Comparison of ENCODE assay signal across 8 cellular contexts in genomic region chr3:46208167-46208704, GRCh38. TPM values are rescaled to one million over a fixed set of nuclear protein-coding genes. Genes with fewer than 3 reads are reported as not detected.
DNase-seq lines count a peak whose midpoint lies in the region; ATAC-seq and TF ChIP-seq lines count a peak whose summit lies in the region.

Gene CCR1 (minus strand): TSS chr3:46208313. CDS start chr3:46204313, 4,000 bp downstream.

- intact Hi-C loops in HCT116 (cut with micrococcal nuclease) = loop anchor here (1.0 kb wide), 1 partner anchor 120 kb away; no protein-coding TSS in a partner anchor

- DNase-seq in GM06990 (ENCODE audit: extremely low read depth, insufficient read length) (peak; percentile 41), HCT116 (ENCODE audit: low read depth, low spot score) (peak; percentile 45), astrocyte of the spinal cord (ENCODE audit: low read depth, low spot score) (peak; percentile 17), kidney glomerular epithelial cell (lab: John Stamatoyannopoulos, UW) (peak; percentile 35)
- peak; percentile 56 to 67 for DNase-seq in stimulated activated CD8-positive, alpha-beta memory T cell treated with anti-CD3 and anti-CD28 coated beads, Interleukin-15, amount 100 ng/mL, for 48 hours (ENCODE audit: low read depth in 2 of 2)

- H3K27me3 ChIP-seq in GM06990 (replicated peaks; ENCODE audit: control insufficient read depth, insufficient read depth, low read length) = no peaks in the 10 kb centered on the region; the same call in 1 of the 2 replicates
- H3K27me3 ChIP-seq in HCT116 (ENCODE audit: insufficient read depth, low read length) = 0 out of 2 replicates have a peak, but pooled peaks cover 3% of the 10 kb centered on the region
- H3K27me3 ChIP-seq in OCI-LY1 (ENCODE audit: insufficient read depth, low read length) = no peaks in the 10 kb centered on the region

- H3K4me2 ChIP-seq in HCT116 (ENCODE audit: low read length) (peak within 1 kb of the TSS; percentile 22; the same call in 1 of the 2 replicates), OCI-LY1 (ENCODE audit: low read length) (no peak within 1 kb of the TSS)

- CTCF ChIA-PET in HCT116 (lab: Charles Lee) = interaction anchor here (0.7 to 3.4 kb wide), 19 partner anchors 10 to 269 kb away, joined by 3 to 17 read pairs (median 5); no protein-coding TSS in a partner anchor

- no peaks in the 10 kb centered on the region for H3K79me2 ChIP-seq in HCT116 (ENCODE audit: insufficient read depth, low read length)
- no peaks in the 10 kb centered on the region for H3K79me2 ChIP-seq in OCI-LY1 (ENCODE audit: insufficient read depth, low read length)

- peak within 1 kb of the TSS; percentile 34 for H3K4me3 ChIP-seq in GM06990 (replicated peaks; ENCODE audit: low read depth, low read length)
- H3K4me3 ChIP-seq in HCT116 (replicated peaks in 1 of 2; ENCODE audit: low read depth in 1 of 2, low read length in 2 of 2) = no peak within 1 kb of the TSS
- H3K4me3 ChIP-seq in OCI-LY1 (ENCODE audit: low read depth, low read length, poor library complexity, severe bottlenecking) = no peak within 1 kb of the TSS
- no peak within 1 kb of the TSS for H3K4me3 ChIP-seq in astrocyte of the spinal cord (ENCODE audit: low read depth, low read length)

- ATAC-seq in HCT116 = peak; percentile 91
- ATAC-seq in HG03025 (IDR thresholded peaks at IDR 0.05; ENCODE audit: low FRiP score, unreplicated experiment) = no peak
- ATAC-seq in GM19467 (IDR thresholded peaks at IDR 0.05; ENCODE audit: unreplicated experiment) = no peak

- H3K27ac ChIP-seq in HCT116 (ENCODE audit: low read depth, low read length) = no peak within 1 kb of the TSS
- H3K27ac ChIP-seq in OCI-LY1 (ENCODE audit: low read depth, low read length, poor library complexity, severe bottlenecking) = no peak within 1 kb of the TSS

- POLR2A ChIA-PET in HCT116 (lab: Charles Lee) = no interaction called here

- H2AFZ ChIP-seq in HCT116 (ENCODE audit: low read depth, low read length, poor library complexity, severe bottlenecking) = peak within 1 kb of the TSS; percentile 87
- H2AFZ ChIP-seq in OCI-LY1 (ENCODE audit: low read length) = no peak within 1 kb of the TSS

- no peaks in the 10 kb centered on the region for H4K20me1 ChIP-seq in HCT116 (ENCODE audit: insufficient read depth)
- no peaks in the 10 kb centered on the region for H4K20me1 ChIP-seq in OCI-LY1 (ENCODE audit: insufficient read depth, low read length)

- H3K9ac ChIP-seq in HCT116 (ENCODE audit: low read length) = no peak within 1 kb of the TSS
- H3K9ac ChIP-seq in OCI-LY1 (ENCODE audit: low read length) = no peak within 1 kb of the TSS

- no peaks in the 10 kb centered on the region; the same call in 1 of the 2 replicates for H3K36me3 ChIP-seq in GM06990 (ENCODE audit: control insufficient read depth, insufficient read depth, low read length)
- no peaks in the 10 kb centered on the region for H3K36me3 ChIP-seq in HCT116 (ENCODE audit: control insufficient read depth in 1 of 2, insufficient read depth in 2 of 2, low read length in 2 of 2)
- H3K36me3 ChIP-seq in OCI-LY1 (ENCODE audit: insufficient read depth, low read length) = no peaks in the 10 kb centered on the region

- no peak for TF ChIP-seq POLR2A in HCT116 (IDR thresholded peaks at IDR 0.05; ENCODE audit: borderline replicate concordance, extremely low read depth, insufficient read depth, insufficient read length)

- RAD21 ChIA-PET in HCT116 (lab: Charles Lee; ENCODE audit: low non-redundant PET in 1 of 2, low total read pairs in 2 of 2, uncharacterized antibody in 2 of 2, unreplicated experiment in 2 of 2) = no interaction called here

- no peaks in the 10 kb centered on the region for H3K9me3 ChIP-seq in HCT116 (ENCODE audit: control insufficient read depth in 1 of 2, insufficient read depth in 1 of 2, low read depth in 1 of 2, low read length in 2 of 2)
- H3K9me3 ChIP-seq in OCI-LY1 (ENCODE audit: low read length) = no peaks in the 10 kb centered on the region

- H3K9me2 ChIP-seq in HCT116 (ENCODE audit: insufficient read depth) (no peaks in the 10 kb centered on the region), OCI-LY1 (ENCODE audit: low read depth, low read length) (no peaks in the 10 kb centered on the region)

- no peaks in the 10 kb centered on the region for H3F3A ChIP-seq in OCI-LY1 (ENCODE audit: insufficient read depth, low read length)

- no TSS peak for BruUV-seq in HCT116 (replicated peaks; lab: Mats Ljungman, UMichigan)

- TF ChIP-seq RAD21 in HCT116 (IDR thresholded peaks at IDR 0.05; ENCODE audit: low read depth) = peak; percentile 88

- in situ Hi-C loops in astrocyte of the spinal cord (cut with HindIII; ENCODE audit: low sequenced_read_pairs) = no loop called here

- TF ChIP-seq CTCF in GM06990 (IDR thresholded peaks at IDR 0.05; ENCODE audit: insufficient read depth, low read length, poor library complexity, severe bottlenecking) (peak; percentile 89), HCT116 (IDR thresholded peaks at IDR 0.05 in 2 of 3, conservative IDR thresholded peaks at IDR 0.05 in 1 of 3; ENCODE audit: borderline replicate concordance in 1 of 3, insufficient read depth in 1 of 3, low read depth in 2 of 3, low read length in 2 of 3) (peak; percentile 75 to 91 (median 83)), OCI-LY1 (IDR thresholded peaks at IDR 0.05; ENCODE audit: low read length) (peak; percentile 56; the same call in 1 of the 2 replicates), astrocyte of the spinal cord (IDR thresholded peaks at IDR 0.05; ENCODE audit: low read depth, low read length) (peak; percentile 63)

- H3K4me1 ChIP-seq in HCT116 (ENCODE audit: control insufficient read depth in 1 of 2, insufficient read depth in 2 of 2, low read length in 2 of 2) = peaks cover 0 to 9% of the 10 kb centered on the region in 2 experiments; a peak in 2 of 4 replicates
- H3K4me1 ChIP-seq in OCI-LY1 (ENCODE audit: insufficient read depth, low read length, severe bottlenecking) = no peaks in the 10 kb centered on the region

TF ChIP-seq in HCT116, 20 proteins besides CTCF, POLR2A, EP300 and RAD21:
- TF ChIP-seq ELF1 (IDR thresholded peaks at IDR 0.05; ENCODE audit: borderline replicate concordance, low read depth) (peak; percentile 56), EZH2phosphoT487 (IDR thresholded peaks at IDR 0.05; ENCODE audit: borderline replicate concordance) (no peak), POLR2AphosphoS5 (IDR thresholded peaks at IDR 0.05; ENCODE audit: low read depth, low read length) (no peak), SIN3A (IDR thresholded peaks at IDR 0.05; ENCODE audit: low read depth) (no peak), CBX3 (IDR thresholded peaks at IDR 0.05; ENCODE audit: low read depth) (no peak), JUND (IDR thresholded peaks at IDR 0.05) (no peak), TCF7L2 (IDR thresholded peaks at IDR 0.05; ENCODE audit: borderline replicate concordance, extremely low read depth, insufficient read depth, insufficient read length) (no peak), EGR1 (IDR thresholded peaks at IDR 0.05; ENCODE audit: low read depth) (no peak)
TF ChIP-seq in HCT116: peak in this region for 1.

RNA-seq across cellular contexts. Expression of gene CCR1, which starts in this region (rescaled TPM):
- total RNA-seq in HCT116 (2021; ENCODE audit: unreplicated experiment) = 0.10 TPM
- 0.03 TPM in 1 of 2 replicates, not detected in the other for polyA plus RNA-seq in HCT116 (2012)

Comparison
In these comparisons a context has a peak if more than half of its experiments do, and no peak if none do; other contexts are left out.
1. Peak in DNase-seq, ATAC-seq and H3K4me2 ChIP-seq in HCT116; RNA of the gene not detected or under 1 TPM.